16 cellular contexts compared by ENCODE assay signal in the genomic region with DNA sequence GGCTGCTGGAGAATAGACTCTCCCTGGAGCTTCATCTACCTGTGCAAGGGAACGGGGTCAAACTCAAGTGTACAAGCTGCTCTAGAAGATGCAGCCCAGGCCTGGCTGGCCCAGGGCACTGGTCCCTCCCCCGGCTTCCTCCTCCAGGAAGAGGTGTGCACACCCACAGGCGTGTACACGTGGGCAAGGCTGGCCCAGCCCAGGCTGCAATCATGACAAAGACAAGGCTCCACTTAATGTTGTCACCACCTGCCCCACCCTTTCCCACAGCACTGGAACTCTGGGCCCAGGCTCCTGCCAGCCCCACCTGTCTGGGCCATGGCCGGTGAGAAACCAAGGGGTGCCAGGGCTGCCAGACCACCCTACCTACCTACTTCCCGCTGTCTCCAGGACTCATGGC. TPM values are rescaled to one million over a fixed set of nuclear protein-coding genes. Genes with fewer than 3 reads are reported as not detected.
DNase-seq lines count a peak whose midpoint lies in the region; ATAC-seq and TF ChIP-seq lines count a peak whose summit lies in the region.
"Had no signal": no experiment of that assay in that cellular context is flagged by ENCODE, and none has a peak within 500 bp of the region (broad histone marks: within the 10 kb centered on the region; RNA-seq: fewer than 3 reads in every experiment).

No MANE protein-coding gene starts in this region.

- no peak overlapping the region for H2BK15ac ChIP-seq in neuronal stem cell (ENCODE audit: low read length)

- no peak for TF ChIP-seq RAD21 in HCT116 (IDR thresholded peaks at IDR 0.05; ENCODE audit: low read depth)

- H3K9me3 ChIP-seq in HCT116 (ENCODE audit: control insufficient read depth in 1 of 2, insufficient read depth in 1 of 2, low read depth in 1 of 2, low read length in 2 of 2) = no peaks in the 10 kb centered on the region
- no peaks in the 10 kb centered on the region for H3K9me3 ChIP-seq in WERI-Rb-1 (ENCODE audit: severe bottlenecking)
- peaks cover 0 to 4% of the 10 kb centered on the region in 2 donors for H3K9me3 ChIP-seq in neuronal stem cell (replicated peaks in 1 of 2; ENCODE audit: control insufficient read depth in 2 of 2, insufficient read depth in 1 of 2, low read depth in 1 of 2, low read length in 2 of 2)
- H3K9me3 ChIP-seq: MG63 had no signal

- no peaks in the 10 kb centered on the region for H4K20me1 ChIP-seq in HCT116 (ENCODE audit: insufficient read depth)

- WGBS in neuronal stem cell (ENCODE audit: extremely low coverage in 2 of 2, insufficient read length in 2 of 2, insufficient replicate concordance in 1 of 2), 2 donors = no CpG with 5 or more reads among the region's 6 CpGs

- no peak overlapping the region for H3K14ac ChIP-seq in neuronal stem cell (ENCODE audit: low read length)

- no peak overlapping the region for H3K27ac Mint-ChIP-seq in activated CD4-positive, alpha-beta T cell treated with anti-CD3 and anti-CD28 coated beads for 36 hours
- H3K27ac Mint-ChIP-seq: activated T-helper 1 cell treated with anti-CD3 and anti-CD28 coated beads, Interleukin-12 subunit alpha, Interleukin-12 subunit beta, Interleukin-2, Interleukin-4 antibody, amounts not matched to agents 30 ng/mL and 10 ng/mL and 1 ng/mL, durations not matched to agents 14 hours and 24 hours and 36 hours had no signal

- no peak overlapping the region for H4K91ac ChIP-seq in neuronal stem cell (ENCODE audit: low read depth, low read length, poor library complexity)

- H3K27me3 Mint-ChIP-seq in activated CD4-positive, alpha-beta T cell treated with anti-CD3 and anti-CD28 coated beads for 36 hours = peaks cover 18% of the 10 kb centered on the region

- H3K36me3 Mint-ChIP-seq in activated CD4-positive, alpha-beta T cell treated with anti-CD3 and anti-CD28 coated beads for 36 hours (ENCODE audit: low read depth) = no peaks in the 10 kb centered on the region

- H2AFZ ChIP-seq in HCT116 (ENCODE audit: low read depth, low read length, poor library complexity, severe bottlenecking) (no peak overlapping the region), neuronal stem cell (ENCODE audit: low read length) (no peak overlapping the region)

- peak; percentile 42 for ATAC-seq in activated CD4-positive, alpha-beta T cell treated with anti-CD3 and anti-CD28 coated beads for 36 hours
- ATAC-seq in HCT116 = peak; percentile 85
- no peak for ATAC-seq in HG03108 (IDR thresholded peaks at IDR 0.05; ENCODE audit: unreplicated experiment)
- no peak for ATAC-seq in HG03135 (IDR thresholded peaks at IDR 0.05; ENCODE audit: unreplicated experiment)

- no peak overlapping the region for H3K23ac ChIP-seq in neuronal stem cell (ENCODE audit: low read depth, low read length, poor library complexity)

- H3K36me3 ChIP-seq in HCT116 (ENCODE audit: control insufficient read depth in 1 of 2, insufficient read depth in 2 of 2, low read length in 2 of 2) = no peaks in the 10 kb centered on the region
- no peaks in the 10 kb centered on the region for H3K36me3 ChIP-seq in WERI-Rb-1
- H3K36me3 ChIP-seq in neuronal stem cell (replicated peaks in 1 of 2; ENCODE audit: control insufficient read depth in 2 of 2, insufficient read depth in 2 of 2, low read length in 2 of 2) = no peaks in the 10 kb centered on the region
- H3K36me3 ChIP-seq: brain microvascular endothelial cell, MG63 had no signal

- H3K9me3 Mint-ChIP-seq in activated CD4-positive, alpha-beta T cell treated with anti-CD3 and anti-CD28 coated beads for 36 hours (ENCODE audit: low read depth) = peaks cover 2% of the 10 kb centered on the region
- H3K9me3 Mint-ChIP-seq: activated T-helper 1 cell treated with anti-CD3 and anti-CD28 coated beads, Interleukin-12 subunit alpha, Interleukin-12 subunit beta, Interleukin-2, Interleukin-4 antibody, amounts not matched to agents 30 ng/mL and 10 ng/mL and 1 ng/mL, durations not matched to agents 14 hours and 24 hours and 36 hours had no signal

- no peak overlapping the region for H2AK5ac ChIP-seq in neuronal stem cell (ENCODE audit: low read depth, low read length)

- H3K79me1 ChIP-seq in neuronal stem cell (ENCODE audit: low read depth, low read length) = no peaks in the 10 kb centered on the region

- no peak overlapping the region for H2BK120ac ChIP-seq in neuronal stem cell (ENCODE audit: low read depth, low read length)

- no peak for TF ChIP-seq CTCF in HCT116 (IDR thresholded peaks at IDR 0.05 in 2 of 3, conservative IDR thresholded peaks at IDR 0.05 in 1 of 3; ENCODE audit: borderline replicate concordance in 1 of 3, insufficient read depth in 1 of 3, low read depth in 2 of 3, low read length in 2 of 3)
- no peak for TF ChIP-seq CTCF in WERI-Rb-1 (IDR thresholded peaks at IDR 0.05; ENCODE audit: low read depth, low read length)
- TF ChIP-seq CTCF in GM13976 (IDR thresholded peaks at IDR 0.05; ENCODE audit: borderline replicate concordance, control extremely low read depth, extremely low read depth, insufficient read depth, missing control alignments) = no peak

- H3K4me1 ChIP-seq in HCT116 (ENCODE audit: control insufficient read depth in 1 of 2, insufficient read depth in 2 of 2, low read length in 2 of 2) = peaks cover 6 to 13% of the 10 kb centered on the region in 2 experiments; a peak in 1 of 4 replicates
- no peaks in the 10 kb centered on the region for H3K4me1 ChIP-seq in neuronal stem cell (ENCODE audit: control insufficient read depth in 2 of 2, insufficient read depth in 1 of 2, low read depth in 1 of 2, low read length in 2 of 2)

- H3K9ac ChIP-seq in HCT116 (ENCODE audit: low read length) (no peak overlapping the region), neuronal stem cell (ENCODE audit: low read depth, low read length, poor library complexity) (no peak overlapping the region)

- H3K79me2 ChIP-seq in HCT116 (ENCODE audit: insufficient read depth, low read length) = no peaks in the 10 kb centered on the region

- RAD21 ChIA-PET in HCT116 (lab: Charles Lee; ENCODE audit: low non-redundant PET in 1 of 2, low total read pairs in 2 of 2, uncharacterized antibody in 2 of 2, unreplicated experiment in 2 of 2) = no interaction called here

- peaks cover 3% of the 10 kb centered on the region for H3K4me1 Mint-ChIP-seq in activated CD4-positive, alpha-beta T cell treated with anti-CD3 and anti-CD28 coated beads for 36 hours

- peak overlapping the region; percentile 21 for H3K18ac ChIP-seq in neuronal stem cell (ENCODE audit: low read length)

- H3K27me3 ChIP-seq in HCT116 (ENCODE audit: insufficient read depth, low read length) (no peaks in the 10 kb centered on the region), WERI-Rb-1 (ENCODE audit: insufficient read depth, low read depth, severe bottlenecking) (peaks cover 55% of the 10 kb centered on the region), neuronal stem cell (ENCODE audit: control insufficient read depth in 3 of 3, insufficient read depth in 3 of 3, low read depth in 1 of 3, low read length in 3 of 3) (peaks cover 0 to 24% (median 0%) of the 10 kb centered on the region in 3 experiments)

- no peak for DNase-seq in activated CD4-positive, alpha-beta T cell treated with anti-CD3 and anti-CD28 coated beads for 36 hours
- no peak for DNase-seq in activated CD4-positive, alpha-beta T cell treated with anti-CD3 and anti-CD28 coated beads for 4 hours
- peak; percentile 24 for DNase-seq in HCT116 (ENCODE audit: low read depth, low spot score)
- DNase-seq in WERI-Rb-1 = peak; percentile 5
- DNase-seq in neuronal stem cell (ENCODE audit: low spot score) = no peak
- no peak for DNase-seq in GM13976 (ENCODE audit: low spot score)
- DNase-seq: brain microvascular endothelial cell, glutamatergic neuron, MG63, NCI-H2227 treated with DMSO at 0.1 percent for 48 hours had no signal

- no TSS peak for BruUV-seq in HCT116 (replicated peaks; lab: Mats Ljungman, UMichigan)

- CTCF ChIA-PET in activated CD4-positive, alpha-beta T cell treated with anti-CD3 and anti-CD28 coated beads for 36 hours (lab: Charles Lee) = no interaction called here
- CTCF ChIA-PET in HCT116 (lab: Charles Lee) = no interaction called here

- no peak overlapping the region for H2BK5ac ChIP-seq in neuronal stem cell (ENCODE audit: low read length)

- in situ Hi-C loops in GM13976 (cut with MboI; ENCODE audit: low sequenced_read_pairs, unreplicated experiment) = no loop called here

- H3K4me3 Mint-ChIP-seq in activated CD4-positive, alpha-beta T cell treated with anti-CD3 and anti-CD28 coated beads for 36 hours = no peak overlapping the region
- H3K4me3 Mint-ChIP-seq: activated T-helper 1 cell treated with anti-CD3 and anti-CD28 coated beads, Interleukin-12 subunit alpha, Interleukin-12 subunit beta, Interleukin-2, Interleukin-4 antibody, amounts not matched to agents 30 ng/mL and 10 ng/mL and 1 ng/mL, durations not matched to agents 14 hours and 24 hours and 36 hours had no signal

- intact Hi-C loops in activated CD4-positive, alpha-beta T cell treated with anti-CD3 and anti-CD28 coated beads for 36 hours (cut with DNase I, micrococcal nuclease) = no loop called here
- intact Hi-C loops in HCT116 (cut with micrococcal nuclease) = loop anchor here (10.0 kb wide), 1 partner anchor 176 kb away; a partner anchor contains a TSS

- H3K4me3 ChIP-seq in HCT116 (replicated peaks in 1 of 2; ENCODE audit: low read depth in 1 of 2, low read length in 2 of 2) (no peak overlapping the region), WERI-Rb-1 (ENCODE audit: low read depth, low read length) (no peak overlapping the region), neuronal stem cell (ENCODE audit: low read length in 2 of 2) (no peak overlapping the region)
- H3K4me3 ChIP-seq: lung, MG63 had no signal

- H3K9me2 ChIP-seq in HCT116 (ENCODE audit: insufficient read depth) = no peaks in the 10 kb centered on the region

- H4K8ac ChIP-seq in neuronal stem cell (ENCODE audit: low read depth, low read length) = no peak overlapping the region

- H3K4ac ChIP-seq in neuronal stem cell (ENCODE audit: low read length) = no peak overlapping the region

- POLR2A ChIA-PET in activated CD4-positive, alpha-beta T cell treated with anti-CD3 and anti-CD28 coated beads for 36 hours (lab: Charles Lee) = no interaction called here
- POLR2A ChIA-PET in HCT116 (lab: Charles Lee) = no interaction called here

- H2BK12ac ChIP-seq in neuronal stem cell (ENCODE audit: low read length) = no peak overlapping the region

- H3K4me2 ChIP-seq in HCT116 (ENCODE audit: low read length) (peak overlapping the region; percentile 43), neuronal stem cell (ENCODE audit: insufficient read depth, low read length, poor library complexity, severe bottlenecking) (no peak overlapping the region)

- H3K27ac ChIP-seq in HCT116 (ENCODE audit: low read depth, low read length) (no peak overlapping the region), WERI-Rb-1 (no peak overlapping the region), neuronal stem cell (replicated peaks; ENCODE audit: low read length) (no peak overlapping the region)
- H3K27ac ChIP-seq: brain microvascular endothelial cell had no signal

- no peak for TF ChIP-seq POLR2A in HCT116 (IDR thresholded peaks at IDR 0.05; ENCODE audit: borderline replicate concordance, extremely low read depth, insufficient read depth, insufficient read length)

RNA-seq across cellular contexts. Expression of a gene that starts 29.6 kb away (rescaled TPM):
- total RNA-seq in activated CD4-positive, alpha-beta T cell treated with anti-CD3 and anti-CD28 coated beads for 36 hours = not detected
- total RNA-seq in HCT116 (2021; ENCODE audit: unreplicated experiment) = 0.34 TPM
- polyA plus RNA-seq in HCT116 (2012) = 0.05 TPM in 1 of 2 replicates, not detected in the other
- not detected for polyA plus RNA-seq in neuronal stem cell (2013, experiment 1 of 2)
- polyA plus RNA-seq in neuronal stem cell (2013, experiment 2 of 2) = not detected
- total RNA-seq: activated T-helper 1 cell treated with anti-CD3 and anti-CD28 coated beads, Interleukin-12 subunit alpha, Interleukin-12 subunit beta, Interleukin-2, Interleukin-4 antibody, amounts not matched to agents 30 ng/mL and 10 ng/mL and 1 ng/mL, durations not matched to agents 14 hours and 24 hours and 36 hours; RPMI7951; urinary bladder had no signal
- polyA plus RNA-seq: urinary bladder had no signal

RNA-seq across cellular contexts. Expression of a gene that starts 57.7 kb away (rescaled TPM):
- not detected for total RNA-seq in activated CD4-positive, alpha-beta T cell treated with anti-CD3 and anti-CD28 coated beads for 36 hours
- total RNA-seq in HCT116 (2021; ENCODE audit: unreplicated experiment) = 0.10 TPM
- polyA plus RNA-seq in HCT116 (2012) = 0.05 TPM in 1 of 2 replicates, not detected in the other
- polyA plus RNA-seq in neuronal stem cell (2013, experiment 1 of 2) = not detected
- polyA plus RNA-seq in neuronal stem cell (2013, experiment 2 of 2) = not detected
- total RNA-seq: activated T-helper 1 cell treated with anti-CD3 and anti-CD28 coated beads, Interleukin-12 subunit alpha, Interleukin-12 subunit beta, Interleukin-2, Interleukin-4 antibody, amounts not matched to agents 30 ng/mL and 10 ng/mL and 1 ng/mL, durations not matched to agents 14 hours and 24 hours and 36 hours; RPMI7951; urinary bladder had no signal
- polyA plus RNA-seq: urinary bladder had no signal

Comparison
In these comparisons a context has a peak if more than half of its experiments do, and no peak if none do; other contexts are left out.
1. ATAC-seq: peak in activated CD4-positive, alpha-beta T cell treated with anti-CD3 and anti-CD28 coated beads for 36 hours (single experiment) and HCT116 (single experiment); none in HG03108 (single experiment) and HG03135 (single experiment).
2. DNase-seq: peak in HCT116 (single experiment) and WERI-Rb-1 (single experiment); none in activated CD4-positive, alpha-beta T cell treated with anti-CD3 and anti-CD28 coated beads for 36 hours (single experiment), activated CD4-positive, alpha-beta T cell treated with anti-CD3 and anti-CD28 coated beads for 4 hours (0 of 2), neuronal stem cell (single experiment) and GM13976 (single experiment).